8 cellular contexts compared by ENCODE assay signal in genomic region chr2:130727286-130727924, GRCh38. TPM values are rescaled to one million over a fixed set of nuclear protein-coding genes. Genes with fewer than 3 reads are reported as not detected.
DNase-seq lines count a peak whose midpoint lies in the region; ATAC-seq and TF ChIP-seq lines count a peak whose summit lies in the region.

No MANE protein-coding gene starts in this region.

- POLR2A ChIA-PET in MCF 10A (lab: Yijun Ruan, JAX), result no interaction called here

- H3K9ac ChIP-seq in mucosa of stomach (ENCODE audit: low read length), result peak overlapping the region; percentile 68

- TF ChIP-seq POLR2A in breast epithelium (IDR thresholded peaks at IDR 0.05) (no peak), erythroblast (IDR thresholded peaks at IDR 0.05; ENCODE audit: low read length) (no peak)

- DNase-seq in breast epithelium (ENCODE audit: low spot score in 2 of 2) (peak; percentile 67 to 73), MCF 10A (ENCODE audit: unreplicated experiment) (no peak), NCI-H526 treated with DMSO at 0.1 percent for 48 hours (lab: John Stamatoyannopoulos, UW) (peak; percentile 80), erythroblast (lab: John Stamatoyannopoulos, UW) (peak; percentile 67 to 73)
- DNase-seq in activated CD8-positive, alpha-beta memory T cell treated with anti-CD3 and anti-CD28 coated beads, Interleukin-2, amount 50 U/mL, for 4 hours, result peak; percentile 81
- peak; percentile 68 to 71 for DNase-seq in stimulated activated CD8-positive, alpha-beta memory T cell treated with anti-CD3 and anti-CD28 coated beads, Interleukin-4, amount 100 ng/mL, for 4 hours (ENCODE audit: low read depth in 2 of 2, low spot score in 1 of 2)

- H3K4me1 ChIP-seq in breast epithelium (peaks cover 0 to 7% of the 10 kb centered on the region in 2 donors), mucosa of stomach (ENCODE audit: control insufficient read depth, insufficient read depth, low read length) (peaks cover 22% of the 10 kb centered on the region)

- BruUV-seq in MCF 10A (replicated peaks; lab: Mats Ljungman, UMichigan), result no TSS peak

- H3K27me3 ChIP-seq in breast epithelium (peaks cover 0 to 3% of the 10 kb centered on the region in 2 donors), mucosa of stomach (ENCODE audit: control insufficient read depth, insufficient read depth, low read length) (peaks cover 10% of the 10 kb centered on the region)

- no peaks in the 10 kb centered on the region for H3K36me3 Mint-ChIP-seq in MCF 10A (ENCODE audit: insufficient read depth, unreplicated experiment)

- H3K9me3 ChIP-seq in breast epithelium (no peaks in the 10 kb centered on the region), mucosa of stomach (ENCODE audit: control insufficient read depth, low read length) (no peaks in the 10 kb centered on the region)

- no peaks in the 10 kb centered on the region for H3K9me3 Mint-ChIP-seq in MCF 10A (ENCODE audit: unreplicated experiment)

- H3K36me3 ChIP-seq in breast epithelium (no peaks in the 10 kb centered on the region), mucosa of stomach (ENCODE audit: control insufficient read depth, insufficient read depth, low read length) (no peaks in the 10 kb centered on the region)

- TF ChIP-seq CTCF in breast epithelium (IDR thresholded peaks at IDR 0.05) (no peak), MCF 10A (IDR thresholded peaks at IDR 0.05; ENCODE audit: unreplicated experiment) (no peak)

- no peak overlapping the region for H3K4me3 Mint-ChIP-seq in MCF 10A (ENCODE audit: unreplicated experiment)

- peak; percentile 90 for ATAC-seq in HG03066 (IDR thresholded peaks at IDR 0.05; ENCODE audit: low read depth, unreplicated experiment)

- H3K27me3 Mint-ChIP-seq in MCF 10A (ENCODE audit: insufficient read depth, unreplicated experiment), result peaks cover 22% of the 10 kb centered on the region

- CTCF ChIA-PET in MCF 10A (lab: Yijun Ruan, JAX), result interaction anchor here (0.6 kb wide), 2 partner anchors 20 to 177 kb away, joined by 3 read pairs; no protein-coding TSS in a partner anchor

- H3K27ac Mint-ChIP-seq in MCF 10A (ENCODE audit: low read depth, unreplicated experiment), result no peak overlapping the region

- H3K4me3 ChIP-seq in breast epithelium (peak overlapping the region; percentile 44 to 70 (median 59)), mucosa of stomach (ENCODE audit: low read length) (peak overlapping the region; percentile 67)

- H3K4me1 Mint-ChIP-seq in MCF 10A (ENCODE audit: insufficient read depth, unreplicated experiment), result no peaks in the 10 kb centered on the region

- peak overlapping the region; percentile 56 to 65 for H3K27ac ChIP-seq in breast epithelium

- intact Hi-C loops in breast epithelium (cut with DNase I; ENCODE audit: low total_unique reads) (no loop called here), MCF 10A (cut with micrococcal nuclease) (no loop called here)

RNA-seq across cellular contexts. Expression of gene GPR148, which starts 1.5 kb away (rescaled TPM):
- total RNA-seq in breast epithelium (not detected), MCF 10A (2022) (not detected in 2 replicates)

RNA-seq across cellular contexts. Expression of gene AMER3, which starts 27.9 kb away (rescaled TPM):
- total RNA-seq in breast epithelium (not detected), MCF 10A (2022) (not detected in 2 replicates)
